In the genomic region with DNA sequence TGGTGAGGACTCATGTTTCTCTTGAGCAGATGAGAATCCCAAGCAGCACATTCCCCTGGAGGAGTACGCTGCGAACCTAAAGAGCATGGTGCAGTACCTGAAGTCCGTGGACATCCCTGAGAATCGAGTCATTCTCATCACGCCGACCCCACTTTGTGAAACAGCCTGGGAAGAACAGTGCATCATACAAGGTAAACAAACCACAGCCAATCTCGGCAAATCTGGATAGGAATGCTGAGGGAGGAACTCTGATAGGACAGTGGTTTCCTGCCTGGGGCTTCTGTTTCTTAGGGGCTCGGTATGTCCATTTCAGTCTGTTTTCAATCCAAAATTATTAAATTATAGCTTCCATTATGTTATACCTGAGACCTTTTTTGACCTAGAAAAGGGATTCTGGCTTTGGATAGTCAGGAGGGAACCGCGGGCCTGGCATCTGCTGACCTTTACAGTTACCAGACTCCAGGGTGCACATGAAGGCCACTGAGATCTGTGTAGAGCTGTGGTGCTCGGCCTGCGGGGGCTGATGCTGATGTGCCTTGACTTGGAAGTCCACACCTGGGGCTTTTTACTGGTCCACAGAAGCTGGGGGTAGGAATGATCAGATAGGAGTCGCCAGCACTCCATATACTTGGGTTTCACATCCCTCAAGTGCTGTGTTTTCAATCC, we compare ENCODE assay signal across 19 cellular contexts. TPM values are rescaled to one million over a fixed set of nuclear protein-coding genes. Genes with fewer than 3 reads are reported as not detected.
DNase-seq lines count a peak whose midpoint lies in the region; ATAC-seq and TF ChIP-seq lines count a peak whose summit lies in the region.
"Had no signal": no experiment of that assay in that cellular context is flagged by ENCODE, and none has a peak within 500 bp of the region (broad histone marks: within the 10 kb centered on the region; RNA-seq: fewer than 3 reads in every experiment).

No MANE protein-coding gene starts in this region.

- 78% methylated on average over 13 of the region's 13 CpGs for WGBS in mammary epithelial cell (ENCODE audit: low coverage, missing lambda C conversion rate)

- H3K27ac ChIP-seq in mammary epithelial cell (ENCODE audit: insufficient read depth, low read depth, low read length) (no peak overlapping the region), breast epithelium (no peak overlapping the region), gastrocnemius medialis (peak overlapping the region in 1 of 4 donors; percentile 19)
- H3K27ac ChIP-seq: upper lobe of right lung had no signal

- no peaks in the 10 kb centered on the region for H3K27me3 Mint-ChIP-seq in activated T-helper 17 cell treated with anti-CD3 and anti-CD28 coated beads, Interleukin-2, amount 50 U/mL, for 72 hours
- H3K27me3 Mint-ChIP-seq: activated B cell treated with CpG ODN at 0.5 μM for 24 hours had no signal

- H3K4me2 ChIP-seq in mammary epithelial cell (ENCODE audit: insufficient read depth, low read depth, low read length) = no peak overlapping the region

- H3K79me2 ChIP-seq in mammary epithelial cell (ENCODE audit: insufficient read depth, low read length) = peaks cover 30% of the 10 kb centered on the region

- BruUV-seq in mammary epithelial cell (replicated peaks; lab: Mats Ljungman, UMichigan) = no TSS peak

- CTCF ChIA-PET in mammary epithelial cell (lab: Charles Lee; ENCODE audit: low non-redundant PET) = no interaction called here

- DNase-seq in mammary epithelial cell (peak; percentile 42), breast epithelium (ENCODE audit: low spot score in 2 of 2) (no peak), hepatic stellate cell (ENCODE audit: low spot score) (peak; percentile 47), gastrocnemius medialis (no peak), NCI-H1417 (lab: John Stamatoyannopoulos, UW) (no peak), HuH-7 (ENCODE audit: low spot score) (no peak)
- DNase-seq: activated B cell treated with CpG ODN at 0.5 μM for 24 hours; activated CD8-positive, alpha-beta memory T cell treated with anti-CD3 and anti-CD28 coated beads, Interleukin-2, amount 50 U/mL, for 48 hours; COR-L47; GF-D8; hypothalamus; left ventricle myocardium superior; NCI-H2171 treated with DMSO at 0.1 percent for 48 hours; right cardiac atrium; stimulated activated CD4-positive, alpha-beta T cell treated with anti-CD3 and anti-CD28 coated beads, Interleukin-2, amount 100 ng/mL, for 24 hours; upper lobe of right lung had no signal

- TF ChIP-seq POLR2A in breast epithelium (IDR thresholded peaks at IDR 0.05) = no peak
- TF ChIP-seq POLR2A in gastrocnemius medialis (IDR thresholded peaks at IDR 0.05) = no peak

- peaks cover 17% of the 10 kb centered on the region for H3K4me1 Mint-ChIP-seq in activated T-helper 17 cell treated with anti-CD3 and anti-CD28 coated beads, Interleukin-2, amount 50 U/mL, for 72 hours

- no peak for ATAC-seq in activated T-helper 17 cell treated with anti-CD3 and anti-CD28 coated beads, Interleukin-2, amount 50 U/mL, for 72 hours (replicated peaks)
- ATAC-seq in gastrocnemius medialis (no peak), HG02973 (IDR thresholded peaks at IDR 0.05; ENCODE audit: unreplicated experiment) (no peak)
- ATAC-seq: left ventricle myocardium superior, right cardiac atrium, upper lobe of right lung had no signal

- H3K36me3 ChIP-seq in mammary epithelial cell (ENCODE audit: insufficient read depth, low read length) = peaks cover 17% of the 10 kb centered on the region
- no peaks in the 10 kb centered on the region for H3K36me3 ChIP-seq in breast epithelium
- peaks cover 12 to 65% of the 10 kb centered on the region in 2 donors for H3K36me3 ChIP-seq in gastrocnemius medialis

- H3K9me3 Mint-ChIP-seq in activated T-helper 17 cell treated with anti-CD3 and anti-CD28 coated beads, Interleukin-2, amount 50 U/mL, for 72 hours = no peaks in the 10 kb centered on the region
- H3K9me3 Mint-ChIP-seq: activated B cell treated with CpG ODN at 0.5 μM for 24 hours, nephron had no signal

- no peak overlapping the region for H3K9ac ChIP-seq in mammary epithelial cell (ENCODE audit: insufficient read depth, low read length)

- no peaks in the 10 kb centered on the region for H3K9me3 ChIP-seq in mammary epithelial cell (replicated peaks; ENCODE audit: insufficient read depth, low read length)
- no peaks in the 10 kb centered on the region for H3K9me3 ChIP-seq in breast epithelium
- no peaks in the 10 kb centered on the region for H3K9me3 ChIP-seq in gastrocnemius medialis
- H3K9me3 ChIP-seq: upper lobe of right lung had no signal

- H3K36me3 Mint-ChIP-seq in activated T-helper 17 cell treated with anti-CD3 and anti-CD28 coated beads, Interleukin-2, amount 50 U/mL, for 72 hours (ENCODE audit: low read depth) = peaks cover 99% of the 10 kb centered on the region

- no peaks in the 10 kb centered on the region for H4K20me1 ChIP-seq in mammary epithelial cell (ENCODE audit: insufficient read depth, low read length)

- dilution Hi-C loops in mammary epithelial cell (cut with HindIII; ENCODE audit: low sequenced_read_pairs) = no loop called here

- no peaks in the 10 kb centered on the region for H3K27me3 ChIP-seq in mammary epithelial cell (ENCODE audit: insufficient read depth, low read length)
- no peaks in the 10 kb centered on the region for H3K27me3 ChIP-seq in breast epithelium
- H3K27me3 ChIP-seq in gastrocnemius medialis = no peaks in the 10 kb centered on the region
- H3K27me3 ChIP-seq: upper lobe of right lung had no signal

- TF ChIP-seq CTCF in mammary epithelial cell (conservative IDR thresholded peaks at IDR 0.05 in 1 of 2, IDR thresholded peaks at IDR 0.05 in 1 of 2; ENCODE audit: extremely low read depth in 1 of 2, insufficient read depth in 1 of 2, low read depth in 1 of 2, low read length in 2 of 2) (no peak), breast epithelium (IDR thresholded peaks at IDR 0.05) (no peak), gastrocnemius medialis (IDR thresholded peaks at IDR 0.05 in 4 of 5, conservative IDR thresholded peaks at IDR 0.05 in 1 of 5) (no peak)

- intact Hi-C loops in mammary epithelial cell (cut with micrococcal nuclease) = no loop called here
- intact Hi-C loops in breast epithelium (cut with DNase I; ENCODE audit: low total_unique reads) = no loop called here
- intact Hi-C loops in gastrocnemius medialis (cut with DNase I; ENCODE audit: low total_unique reads) = no loop called here

- no peak overlapping the region for H2AFZ ChIP-seq in mammary epithelial cell (ENCODE audit: low read depth, low read length)

- H3K4me1 ChIP-seq in mammary epithelial cell (ENCODE audit: insufficient read depth, low read length) (no peaks in the 10 kb centered on the region), breast epithelium (no peaks in the 10 kb centered on the region), gastrocnemius medialis (peaks cover 12 to 25% of the 10 kb centered on the region in 2 donors)

- in situ Hi-C loops in mammary epithelial cell (cut with MboI; ENCODE audit: low sequenced_read_pairs in 2 of 2) = no loop called here
- in situ Hi-C loops in gastrocnemius medialis (cut with MboI; ENCODE audit: low sequenced_read_pairs in 4 of 4) = no loop called here

- peak overlapping the region; percentile 11 for H3K27ac Mint-ChIP-seq in activated T-helper 17 cell treated with anti-CD3 and anti-CD28 coated beads, Interleukin-2, amount 50 U/mL, for 72 hours
- H3K27ac Mint-ChIP-seq: activated B cell treated with CpG ODN at 0.5 μM for 24 hours, nephron had no signal

- H3K4me3 ChIP-seq in mammary epithelial cell (replicated peaks in 1 of 3; ENCODE audit: insufficient read depth in 1 of 3, low read depth in 2 of 3, low read length in 3 of 3) (no peak overlapping the region), breast epithelium (no peak overlapping the region), gastrocnemius medialis (no peak overlapping the region)
- H3K4me3 ChIP-seq: upper lobe of right lung had no signal

- H3K4me3 Mint-ChIP-seq in activated T-helper 17 cell treated with anti-CD3 and anti-CD28 coated beads, Interleukin-2, amount 50 U/mL, for 72 hours = no peak overlapping the region
- H3K4me3 Mint-ChIP-seq: activated B cell treated with CpG ODN at 0.5 μM for 24 hours, nephron had no signal

RNA-seq across cellular contexts. Expression of gene IAH1, which starts 7.0 kb away (rescaled TPM):
- 10 to 100 TPM; 26.3 to 53.1 TPM for total RNA-seq in mammary epithelial cell
- 57.0 TPM for polyA plus RNA-seq in mammary epithelial cell
- 63.5 TPM for polyA minus RNA-seq in mammary epithelial cell
- total RNA-seq in breast epithelium = 10 to 100 TPM; 39.5 to 84.7 (median 54.7) TPM
- 10 to 100 TPM; 61.2 to 65.1 TPM for total RNA-seq in activated T-helper 17 cell treated with anti-CD3 and anti-CD28 coated beads, Interleukin-2, amount 50 U/mL, for 72 hours
- total RNA-seq in gastrocnemius medialis = 10 to 100 TPM; 15.8 to 45.9 (median 38.6) TPM

RNA-seq across cellular contexts. Expression of gene CPSF3, which starts 57.9 kb away (rescaled TPM):
- total RNA-seq in mammary epithelial cell (10 to 100 TPM; 38.8 to 40.7 TPM), breast epithelium (10 to 100 TPM; 18.1 to 26.2 (median 23.1) TPM), gastrocnemius medialis (10 to 100 TPM; 20.9 to 51.8 (median 24.1) TPM)
- 31.9 TPM for polyA plus RNA-seq in mammary epithelial cell
- 51.6 TPM for polyA minus RNA-seq in mammary epithelial cell
- 10 to 100 TPM; 34.5 to 53.8 TPM for total RNA-seq in activated T-helper 17 cell treated with anti-CD3 and anti-CD28 coated beads, Interleukin-2, amount 50 U/mL, for 72 hours

RNA-seq across cellular contexts. Expression of gene ITGB1BP1, which starts 58.1 kb away (rescaled TPM):
- total RNA-seq in mammary epithelial cell (100 to 1,000 TPM in 1 of 2 donors, 10 to 100 TPM in 1; 20.3 to 155 TPM), breast epithelium (100 to 1,000 TPM in 1 of 3 donors, 10 to 100 TPM in 2; 35.7 to 271 (median 63.3) TPM), gastrocnemius medialis (10 to 100 TPM; 21.4 to 28.0 (median 26.4) TPM)
- 58.1 TPM for polyA plus RNA-seq in mammary epithelial cell
- 37.6 TPM for polyA minus RNA-seq in mammary epithelial cell
- total RNA-seq in activated T-helper 17 cell treated with anti-CD3 and anti-CD28 coated beads, Interleukin-2, amount 50 U/mL, for 72 hours = 100 to 1,000 TPM; 109 to 310 TPM

Comparison
In these comparisons a context has a peak if more than half of its experiments do, and no peak if none do; other contexts are left out.
1. DNase-seq: peak in mammary epithelial cell (single experiment) and hepatic stellate cell (single experiment); none in breast epithelium (0 of 2), gastrocnemius medialis (0 of 2), NCI-H1417 (0 of 3) and HuH-7 (single experiment).